21 cellular contexts compared by ENCODE assay signal in genomic region chr3:160953681-160954080, GRCh38.
"Had no signal": no experiment of that assay in that cellular context is flagged by ENCODE, and none has a peak within 500 bp of the region (broad histone marks: within the 10 kb centered on the region; RNA-seq: fewer than 3 reads in every experiment).

No MANE protein-coding gene starts in this region.

- H3K36me3 Mint-ChIP-seq: immature natural killer cell; natural killer cell treated with Interleukin-12 subunit alpha and Interleukin-12 subunit beta and Interleukin-15 and Interleukin-18, amount 100 ng/mL, for 72 hours; neural progenitor cell; stimulated activated effector memory CD8-positive, alpha-beta T cell treated with anti-CD3 and anti-CD28 coated beads, Interleukin-12 subunit alpha, Interleukin-12 subunit beta, amount 100 ng/mL, for 72 hours had no signal

- H3K4me1 Mint-ChIP-seq: neural progenitor cell; stimulated activated effector memory CD8-positive, alpha-beta T cell treated with anti-CD3 and anti-CD28 coated beads, Interleukin-12 subunit alpha, Interleukin-12 subunit beta, amount 100 ng/mL, for 72 hours had no signal

- DNase-seq: erythroblast; foreskin keratinocyte; immature natural killer cell; left cardiac atrium; left ventricle myocardium superior; mesenchymal stem cell; midbrain; occipital lobe; pancreas; small intestine; stimulated activated CD4-positive, alpha-beta T cell treated with anti-CD3 and anti-CD28 coated beads, Interleukin-2, amount 100 ng/mL, for 48 hours; stimulated activated CD8-positive, alpha-beta memory T cell treated with anti-CD3 and anti-CD28 coated beads, Interleukin-4, amount 100 ng/mL, for 48 hours; stimulated activated naive CD8-positive, alpha-beta T cell treated with anti-CD3 and anti-CD28 coated beads, Interleukin-15, Interleukin-2, amounts not matched to agents 100 U/mL and 50 U/mL, for 24 hours; thyroid gland had no signal

- ATAC-seq: foreskin keratinocyte; left cardiac atrium; left ventricle myocardium superior; natural killer cell treated with Interleukin-12 subunit alpha and Interleukin-12 subunit beta and Interleukin-15 and Interleukin-18, amount 100 ng/mL, for 72 hours; pancreas; right cardiac atrium; stimulated activated effector memory CD8-positive, alpha-beta T cell treated with anti-CD3 and anti-CD28 coated beads, Interleukin-12 subunit alpha, Interleukin-12 subunit beta, amount 100 ng/mL, for 72 hours; stimulated activated naive CD8-positive, alpha-beta T cell treated with anti-CD3 and anti-CD28 coated beads, Interleukin-15, Interleukin-2, amounts not matched to agents 100 U/mL and 50 U/mL, for 24 hours had no signal

- H3K9me3 Mint-ChIP-seq: immature natural killer cell; natural killer cell treated with Interleukin-12 subunit alpha and Interleukin-12 subunit beta and Interleukin-15 and Interleukin-18, amount 100 ng/mL, for 72 hours; neural progenitor cell; stimulated activated effector memory CD8-positive, alpha-beta T cell treated with anti-CD3 and anti-CD28 coated beads, Interleukin-12 subunit alpha, Interleukin-12 subunit beta, amount 100 ng/mL, for 72 hours had no signal

- H3K4me3 Mint-ChIP-seq: immature natural killer cell; natural killer cell treated with Interleukin-12 subunit alpha and Interleukin-12 subunit beta and Interleukin-15 and Interleukin-18, amount 100 ng/mL, for 72 hours; neural progenitor cell; stimulated activated effector memory CD8-positive, alpha-beta T cell treated with anti-CD3 and anti-CD28 coated beads, Interleukin-12 subunit alpha, Interleukin-12 subunit beta, amount 100 ng/mL, for 72 hours; type B pancreatic cell had no signal

- H3K27me3 Mint-ChIP-seq: natural killer cell treated with Interleukin-12 subunit alpha and Interleukin-12 subunit beta and Interleukin-15 and Interleukin-18, amount 100 ng/mL, for 72 hours; progenitor cell of endocrine pancreas; type B pancreatic cell had no signal

- H3K27ac Mint-ChIP-seq: immature natural killer cell; natural killer cell treated with Interleukin-12 subunit alpha and Interleukin-12 subunit beta and Interleukin-15 and Interleukin-18, amount 100 ng/mL, for 72 hours; neural progenitor cell; progenitor cell of endocrine pancreas; stimulated activated effector memory CD8-positive, alpha-beta T cell treated with anti-CD3 and anti-CD28 coated beads, Interleukin-12 subunit alpha, Interleukin-12 subunit beta, amount 100 ng/mL, for 72 hours; type B pancreatic cell had no signal

- FAIRE-seq: pancreas, urothelium cell line had no signal
